8 cellular contexts compared by ENCODE assay signal in the genomic region with DNA sequence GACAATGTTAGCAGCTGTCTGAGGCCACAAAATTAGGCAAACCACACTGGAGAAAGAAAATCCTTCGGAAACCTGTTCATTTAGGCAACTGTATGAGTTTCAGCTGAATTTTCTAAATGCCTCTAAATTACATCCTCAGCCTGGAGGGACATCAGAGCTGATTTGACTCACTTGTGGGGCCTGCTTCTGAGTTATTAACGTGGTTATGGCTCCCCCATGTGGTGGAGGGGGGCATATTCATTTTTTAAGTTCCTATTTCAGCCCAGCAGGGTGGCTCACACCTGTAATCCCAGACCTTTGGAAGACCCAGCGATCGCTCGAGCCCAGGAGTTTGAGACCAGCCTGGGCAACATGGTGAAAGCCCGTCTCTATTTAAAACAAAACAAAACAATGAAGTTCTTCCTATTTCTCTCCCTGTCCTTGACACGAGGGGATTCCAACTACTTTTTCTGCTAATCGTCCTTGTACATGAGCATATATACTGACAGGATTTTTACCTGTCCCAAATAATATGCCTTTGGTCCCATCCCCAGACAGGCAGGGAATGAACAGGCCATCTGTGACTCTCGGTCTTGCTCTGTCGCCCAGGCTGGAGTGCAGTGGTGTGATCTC. TPM values are rescaled to one million over a fixed set of nuclear protein-coding genes. Genes with fewer than 3 reads are reported as not detected.
DNase-seq lines count a peak whose midpoint lies in the region; ATAC-seq and TF ChIP-seq lines count a peak whose summit lies in the region.

No MANE protein-coding gene starts in this region.

- no peak overlapping the region for H3K27ac Mint-ChIP-seq in activated naive CD8-positive, alpha-beta T cell treated with anti-CD3 and anti-CD28 coated beads, Interleukin-2, amount 10 ng/mL, durations not matched to agents 7 days and 5 days

- intact Hi-C loops in cardiac septum (cut with DNase I) = loop anchor here (2.0 kb wide), 2 partner anchors 183 to 237 kb away; no protein-coding TSS in a partner anchor

- H3K36me3 Mint-ChIP-seq in activated naive CD8-positive, alpha-beta T cell treated with anti-CD3 and anti-CD28 coated beads, Interleukin-2, amount 10 ng/mL, durations not matched to agents 7 days and 5 days = no peaks in the 10 kb centered on the region

- peak; percentile 44 for DNase-seq in GM12864 (ENCODE audit: low read depth)
- DNase-seq in NCI-H1105 (lab: John Stamatoyannopoulos, UW) = peak; percentile 62
- peak; percentile 87 for DNase-seq in SW480 (ENCODE audit: low spot score)
- DNase-seq in activated naive CD8-positive, alpha-beta T cell treated with anti-CD3 and anti-CD28 coated beads, Interleukin-2, amount 10 ng/mL, durations not matched to agents 7 days and 5 days = peak; percentile 51
- DNase-seq in cardiac septum (ENCODE audit: low spot score) = peak; percentile 10
- DNase-seq in putamen (ENCODE audit: low spot score) = peak; percentile 74

- H3K4me3 Mint-ChIP-seq in activated naive CD8-positive, alpha-beta T cell treated with anti-CD3 and anti-CD28 coated beads, Interleukin-2, amount 10 ng/mL, durations not matched to agents 7 days and 5 days = no peak overlapping the region

- POLR2A ChIA-PET in activated naive CD8-positive, alpha-beta T cell treated with anti-CD3 and anti-CD28 coated beads, Interleukin-2, amount 10 ng/mL, durations not matched to agents 7 days and 5 days (lab: Charles Lee) = interaction anchor here (0.6 to 1.3 kb wide), 3 partner anchors 71 to 496 kb away, joined by 3 to 5 read pairs (median 5); partner anchors contain the start of gene SIX5

- H3K27me3 Mint-ChIP-seq in activated naive CD8-positive, alpha-beta T cell treated with anti-CD3 and anti-CD28 coated beads, Interleukin-2, amount 10 ng/mL, durations not matched to agents 7 days and 5 days = peaks cover 82% of the 10 kb centered on the region

- no peak overlapping the region for H3K4me3 ChIP-seq in GM12864 (ENCODE audit: low read depth, low read length)

- TF ChIP-seq CTCF in GM12864 (IDR thresholded peaks at IDR 0.05; ENCODE audit: low read depth, low read length, missing control alignments) = peak; percentile 70

- H3K4me1 Mint-ChIP-seq in activated naive CD8-positive, alpha-beta T cell treated with anti-CD3 and anti-CD28 coated beads, Interleukin-2, amount 10 ng/mL, durations not matched to agents 7 days and 5 days = peaks cover 16% of the 10 kb centered on the region

- ATAC-seq in activated naive CD8-positive, alpha-beta T cell treated with anti-CD3 and anti-CD28 coated beads, Interleukin-2, amount 10 ng/mL, durations not matched to agents 7 days and 5 days (ENCODE audit: low read depth) = peak; percentile 54
- no peak for ATAC-seq in GM18858 (IDR thresholded peaks at IDR 0.05; ENCODE audit: unreplicated experiment)
- ATAC-seq in GM21381 (IDR thresholded peaks at IDR 0.05; ENCODE audit: unreplicated experiment) = no peak

- H3K9me3 Mint-ChIP-seq in activated naive CD8-positive, alpha-beta T cell treated with anti-CD3 and anti-CD28 coated beads, Interleukin-2, amount 10 ng/mL, durations not matched to agents 7 days and 5 days = no peaks in the 10 kb centered on the region

RNA-seq across cellular contexts. Expression of gene HIF3A, which starts 31.5 kb away (rescaled TPM):
- not detected for total RNA-seq in activated naive CD8-positive, alpha-beta T cell treated with anti-CD3 and anti-CD28 coated beads, Interleukin-2, amount 10 ng/mL, durations not matched to agents 7 days and 5 days
- 49.2 TPM for total RNA-seq in cardiac septum

RNA-seq across cellular contexts. Expression of gene IGFL1, which starts 35.8 kb away (rescaled TPM):
- not detected for total RNA-seq in activated naive CD8-positive, alpha-beta T cell treated with anti-CD3 and anti-CD28 coated beads, Interleukin-2, amount 10 ng/mL, durations not matched to agents 7 days and 5 days
- total RNA-seq in cardiac septum = not detected

Comparison
In these comparisons a context has a peak if more than half of its experiments do, and no peak if none do; other contexts are left out.
1. DNase-seq: peak in every context shown above with its lines; median percentile 87 in SW480; 74 in putamen; 62 in NCI-H1105; 51 in activated naive CD8-positive, alpha-beta T cell treated with anti-CD3 and anti-CD28 coated beads, Interleukin-2, amount 10 ng/mL, durations not matched to agents 7 days and 5 days; 44 in GM12864; 10 in cardiac septum.
2. RNA of gene HIF3A, which starts 31.5 kb away (total RNA-seq): 49.2 TPM in cardiac septum (single experiment); not detected in activated naive CD8-positive, alpha-beta T cell treated with anti-CD3 and anti-CD28 coated beads, Interleukin-2, amount 10 ng/mL, durations not matched to agents 7 days and 5 days; every median in the first group is over 10 times any median in the second.